In genomic region chr1:88737338-88737927, GRCh38 we compare ENCODE assay signal across 18 cellular contexts.
"Had no signal": no experiment of that assay in that cellular context is flagged by ENCODE, and none has a peak within 500 bp of the region (broad histone marks: within the 10 kb centered on the region; RNA-seq: fewer than 3 reads in every experiment).

No MANE protein-coding gene starts in this region.

- H3K4me3 ChIP-seq: breast epithelium, esophagus squamous epithelium, heart right ventricle, transverse colon had no signal

- H3K27ac ChIP-seq: breast epithelium, esophagus squamous epithelium, heart right ventricle, transverse colon had no signal

- H3K4me3 Mint-ChIP-seq: activated CD8-positive, alpha-beta memory T cell treated with anti-CD3 and anti-CD28 coated beads, Interleukin-2, amount 10 ng/mL, durations not matched to agents 7 days and 5 days; activated naive CD8-positive, alpha-beta T cell treated with anti-CD3 and anti-CD28 coated beads, Interleukin-2, amount 10 ng/mL, durations not matched to agents 7 days and 5 days; activated T-cell treated with anti-CD3 and anti-CD28 coated beads, Interleukin-2, amount 50 U/mL, for 4 hours; neural crest cell; stimulated activated memory B cell treated with anti-CD40 and anti-IgM and Interleukin-4, amounts not matched to agents 10 μg/mL and 1 μg/mL and 100 μg/mL, for 72 hours; T-helper 17 cell had no signal

- H3K36me3 ChIP-seq: breast epithelium, transverse colon had no signal

- DNase-seq: activated CD4-positive, alpha-beta T cell treated with anti-CD3 and anti-CD28 coated beads, Interleukin-2, amount 50 U/mL, for 4 hours; activated CD4-positive, CD25-positive, alpha-beta regulatory T cell; activated gamma-delta T cell; activated naive CD8-positive, alpha-beta T cell treated with anti-CD3 and anti-CD28 coated beads, Interleukin-2, amount 10 ng/mL, durations not matched to agents 7 days and 5 days; activated T-cell treated with anti-CD3 and anti-CD28 coated beads, Interleukin-2, amount 50 U/mL, for 4 hours; aorta; esophagus squamous epithelium; foreskin melanocyte; heart right ventricle; kidney; right cardiac atrium; T-helper 17 cell; transverse colon had no signal

- H3K4me1 ChIP-seq: breast epithelium, transverse colon had no signal

- FAIRE-seq: kidney, TTC549 had no signal

- ATAC-seq: stimulated activated memory B cell treated with anti-CD40 and anti-IgM and Interleukin-4, amounts not matched to agents 10 μg/mL and 1 μg/mL and 100 μg/mL, for 72 hours had no signal

- H3K27me3 Mint-ChIP-seq: activated CD8-positive, alpha-beta memory T cell treated with anti-CD3 and anti-CD28 coated beads, Interleukin-2, amount 10 ng/mL, durations not matched to agents 7 days and 5 days; activated naive CD8-positive, alpha-beta T cell treated with anti-CD3 and anti-CD28 coated beads, Interleukin-2, amount 10 ng/mL, durations not matched to agents 7 days and 5 days; stimulated activated memory B cell treated with anti-CD40 and anti-IgM and Interleukin-4, amounts not matched to agents 10 μg/mL and 1 μg/mL and 100 μg/mL, for 72 hours; T-helper 17 cell had no signal

- H3K27ac Mint-ChIP-seq: activated CD8-positive, alpha-beta memory T cell treated with anti-CD3 and anti-CD28 coated beads, Interleukin-2, amount 10 ng/mL, durations not matched to agents 7 days and 5 days; activated naive CD8-positive, alpha-beta T cell treated with anti-CD3 and anti-CD28 coated beads, Interleukin-2, amount 10 ng/mL, durations not matched to agents 7 days and 5 days; stimulated activated memory B cell treated with anti-CD40 and anti-IgM and Interleukin-4, amounts not matched to agents 10 μg/mL and 1 μg/mL and 100 μg/mL, for 72 hours had no signal

- H3K27me3 ChIP-seq: breast epithelium, esophagus squamous epithelium, heart right ventricle, transverse colon had no signal
